ENCODE assay signal across 8 cellular contexts in genomic region chr13:101751488-101751887, GRCh38.
DNase-seq lines count a peak whose midpoint lies in the region; ATAC-seq and TF ChIP-seq lines count a peak whose summit lies in the region.

No MANE protein-coding gene starts in this region.

- no peak overlapping the region for H3K27ac Mint-ChIP-seq in stimulated activated effector memory CD8-positive, alpha-beta T cell treated with anti-CD3 and anti-CD28 coated beads, Interleukin-12 subunit alpha, Interleukin-12 subunit beta, amount 100 ng/mL, for 72 hours

- no peak for TF ChIP-seq CTCF in AG10803 (conservative IDR thresholded peaks at IDR 0.05; ENCODE audit: low read length)

- H3K36me3 Mint-ChIP-seq in stimulated activated effector memory CD8-positive, alpha-beta T cell treated with anti-CD3 and anti-CD28 coated beads, Interleukin-12 subunit alpha, Interleukin-12 subunit beta, amount 100 ng/mL, for 72 hours = no peaks in the 10 kb centered on the region

- H3K9me3 Mint-ChIP-seq in stimulated activated effector memory CD8-positive, alpha-beta T cell treated with anti-CD3 and anti-CD28 coated beads, Interleukin-12 subunit alpha, Interleukin-12 subunit beta, amount 100 ng/mL, for 72 hours = no peaks in the 10 kb centered on the region

- no peak overlapping the region for H3K4me3 ChIP-seq in AG10803 (ENCODE audit: low read length)

- DNase-seq in AG10803 (ENCODE audit: low read depth) = peak; percentile 61
- DNase-seq in NCI-H2081 (lab: John Stamatoyannopoulos, UW) = peak; percentile 59 to 88
- peak; percentile 83 for DNase-seq in dermis blood vessel endothelial cell
- no peak for DNase-seq in left lobe of liver (ENCODE audit: low spot score)
- no peak for DNase-seq in stimulated activated effector memory CD8-positive, alpha-beta T cell treated with anti-CD3 and anti-CD28 coated beads, Interleukin-12 subunit alpha, Interleukin-12 subunit beta, amount 100 ng/mL, for 72 hours (ENCODE audit: low spot score in 2 of 2)
- no peak for DNase-seq in hypothalamus (lab: John Stamatoyannopoulos, UW)
- DNase-seq in activated CD8-positive, alpha-beta memory T cell treated with anti-CD3 and anti-CD28 coated beads for 24 hours = no peak

- H3K4me3 Mint-ChIP-seq in stimulated activated effector memory CD8-positive, alpha-beta T cell treated with anti-CD3 and anti-CD28 coated beads, Interleukin-12 subunit alpha, Interleukin-12 subunit beta, amount 100 ng/mL, for 72 hours = no peak overlapping the region

- ATAC-seq in HG02571 (IDR thresholded peaks at IDR 0.05; ENCODE audit: unreplicated experiment) (peak; percentile 92), left lobe of liver (no peak)
- ATAC-seq in stimulated activated effector memory CD8-positive, alpha-beta T cell treated with anti-CD3 and anti-CD28 coated beads, Interleukin-12 subunit alpha, Interleukin-12 subunit beta, amount 100 ng/mL, for 72 hours = no peak

- H3K4me1 Mint-ChIP-seq in stimulated activated effector memory CD8-positive, alpha-beta T cell treated with anti-CD3 and anti-CD28 coated beads, Interleukin-12 subunit alpha, Interleukin-12 subunit beta, amount 100 ng/mL, for 72 hours = no peaks in the 10 kb centered on the region

Comparison
In these comparisons a context has a peak if more than half of its experiments do, and no peak if none do; other contexts are left out.
1. DNase-seq: peak in AG10803 (single experiment), NCI-H2081 (2 of 2) and dermis blood vessel endothelial cell (single experiment); none in left lobe of liver (single experiment), stimulated activated effector memory CD8-positive, alpha-beta T cell treated with anti-CD3 and anti-CD28 coated beads, Interleukin-12 subunit alpha, Interleukin-12 subunit beta, amount 100 ng/mL, for 72 hours (0 of 2), hypothalamus (0 of 51) and activated CD8-positive, alpha-beta memory T cell treated with anti-CD3 and anti-CD28 coated beads for 24 hours (single experiment).